Comparison of ENCODE assay signal across 29 cellular contexts in the genomic region with DNA sequence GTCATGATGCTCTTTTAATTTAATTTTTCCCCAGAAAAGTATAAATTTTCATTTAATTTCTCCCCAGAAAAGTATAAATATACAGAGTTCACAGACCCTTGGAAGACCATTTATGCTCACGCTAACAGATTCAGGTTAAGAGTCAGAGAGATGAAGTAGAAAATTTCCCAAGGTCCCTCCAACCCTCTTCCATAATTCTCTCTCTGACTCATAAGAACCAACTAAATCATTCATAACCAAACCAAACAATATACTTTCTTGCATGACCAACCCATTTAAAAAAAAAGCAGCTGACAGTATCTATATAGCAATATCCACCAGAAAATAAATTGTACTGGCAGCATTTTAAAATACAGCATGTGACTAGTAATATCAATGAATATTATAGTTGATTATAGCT.
"Had no signal": no experiment of that assay in that cellular context is flagged by ENCODE, and none has a peak within 500 bp of the region (broad histone marks: within the 10 kb centered on the region; RNA-seq: fewer than 3 reads in every experiment).

No MANE protein-coding gene starts in this region.

- ATAC-seq: activated naive CD4-positive, alpha-beta T cell treated with anti-CD3 and anti-CD28 coated beads, Interleukin-2, amount 50 U/mL, for 72 hours; activated T-cell treated with anti-CD3 and anti-CD28 coated beads, Interleukin-2, amount 50 U/mL, for 72 hours; effector memory CD8-positive, alpha-beta T cell; esophagus mucosa; heart left ventricle; left lung; lower lobe of right lung; natural killer cell; right cardiac atrium; stimulated activated naive CD8-positive, alpha-beta T cell treated with anti-CD3 and anti-CD28 coated beads, Interleukin-15, Interleukin-2, amounts not matched to agents 100 U/mL and 50 U/mL, for 24 hours had no signal

- H3K9me3 Mint-ChIP-seq: activated naive CD4-positive, alpha-beta T cell treated with anti-CD3 and anti-CD28 coated beads, Interleukin-2, amount 50 U/mL, for 72 hours; activated T-cell treated with anti-CD3 and anti-CD28 coated beads, Interleukin-2, amount 50 U/mL, for 72 hours; effector memory CD8-positive, alpha-beta T cell; immature natural killer cell; natural killer cell had no signal

- H3K27me3 ChIP-seq: heart left ventricle, left lung, testis, transverse colon had no signal

- H3K9me3 ChIP-seq: heart left ventricle, left lung, lower lobe of right lung, testis, transverse colon had no signal

- H3K27ac ChIP-seq: heart left ventricle, left lung, lower lobe of right lung, testis, transverse colon, VCaP had no signal

- DNase-seq: activated CD4-positive, alpha-beta T cell treated with anti-CD3 and anti-CD28 coated beads for 4 hours; activated CD4-positive, alpha-beta T cell treated with anti-CD3 and anti-CD28 coated beads, Interleukin-2, amount 50 U/mL, for 4 hours; activated naive CD4-positive, alpha-beta T cell; activated T-cell treated with anti-CD3 and anti-CD28 coated beads for 4 hours; activated T-cell treated with anti-CD3 and anti-CD28 coated beads, Interleukin-2, amount 50 U/mL, for 72 hours; anterior cingulate cortex; cortex of kidney; effector memory CD8-positive, alpha-beta T cell; foreskin fibroblast; heart left ventricle; hypothalamus; immature natural killer cell; kidney glomerular epithelial cell; left lung; lower lobe of right lung; mesendoderm; natural killer cell; posterior cingulate gyrus; right cardiac atrium; stimulated activated CD4-positive, alpha-beta T cell treated with anti-CD3 and anti-CD28 coated beads, Interleukin-15, amount 100 ng/mL, for 24 hours; stimulated activated naive CD8-positive, alpha-beta T cell treated with anti-CD3 and anti-CD28 coated beads, Interleukin-15, Interleukin-2, amounts not matched to agents 100 U/mL and 50 U/mL, for 24 hours; T-helper 9 cell; testis; transverse colon had no signal

- H3K27me3 Mint-ChIP-seq: effector memory CD8-positive, alpha-beta T cell had no signal

- H3K4me3 ChIP-seq: heart left ventricle, left lung, lower lobe of right lung, testis, transverse colon had no signal

- FAIRE-seq: endothelial cell of umbilical vein, TTC549 had no signal

- H3K36me3 Mint-ChIP-seq: immature natural killer cell, natural killer cell had no signal

- H3K4me3 Mint-ChIP-seq: activated T-cell treated with anti-CD3 and anti-CD28 coated beads, Interleukin-2, amount 50 U/mL, for 72 hours; effector memory CD8-positive, alpha-beta T cell; immature natural killer cell; natural killer cell had no signal

- H3K27ac Mint-ChIP-seq: activated naive CD4-positive, alpha-beta T cell treated with anti-CD3 and anti-CD28 coated beads, Interleukin-2, amount 50 U/mL, for 72 hours; activated T-cell treated with anti-CD3 and anti-CD28 coated beads, Interleukin-2, amount 50 U/mL, for 72 hours; effector memory CD8-positive, alpha-beta T cell; immature natural killer cell; natural killer cell had no signal

- H3K36me3 ChIP-seq: heart left ventricle, left lung, lower lobe of right lung, transverse colon had no signal
